In genomic region chr17:15303851-15304250, GRCh38 we compare ENCODE assay signal across 18 cellular contexts. TPM values are rescaled to one million over a fixed set of nuclear protein-coding genes. Genes with fewer than 3 reads are reported as not detected.
DNase-seq lines count a peak whose midpoint lies in the region; ATAC-seq, FAIRE-seq and TF ChIP-seq lines count a peak whose summit lies in the region.
"Had no signal": no experiment of that assay in that cellular context is flagged by ENCODE, and none has a peak within 500 bp of the region (broad histone marks: within the 10 kb centered on the region; RNA-seq: fewer than 3 reads in every experiment).

No MANE protein-coding gene starts in this region.

- no peak overlapping the region for H2BK20ac ChIP-seq in H1 (ENCODE audit: low read length)

- H3K27me3 ChIP-seq in BE2C (no peaks in the 10 kb centered on the region), H1 (replicated peaks in 1 of 4; ENCODE audit: control insufficient read depth in 3 of 4, extremely low read depth in 1 of 4, insufficient read depth in 3 of 4, low read length in 3 of 4) (no peaks in the 10 kb centered on the region)

- TF ChIP-seq POLR2A in NB4 (IDR thresholded peaks at IDR 0.05; ENCODE audit: extremely low read depth, insufficient read length) (no peak), H1 (IDR thresholded peaks at IDR 0.05; ENCODE audit: control extremely low read depth in 1 of 2, low read depth in 2 of 2, low read length in 2 of 2) (no peak)

- no peak overlapping the region for H4K5ac ChIP-seq in H1 (ENCODE audit: insufficient read length, low read depth, low read length)

- POLR2A ChIA-PET in H1 (lab: Charles Lee; ENCODE audit: partially characterized antibody): no interaction called here

- H3K18ac ChIP-seq in H1 (ENCODE audit: extremely low read depth, low read length): no peak overlapping the region

- no peaks in the 10 kb centered on the region for H3K79me1 ChIP-seq in H1 (ENCODE audit: low read depth, low read length)

- no peak overlapping the region for H3K4me2 ChIP-seq in H1 (ENCODE audit: insufficient read depth in 1 of 2, low read depth in 2 of 2, low read length in 2 of 2)
- H3K4me2 ChIP-seq: KMS-11 had no signal

- H3K27ac ChIP-seq in H1 (ENCODE audit: low read depth, low read length): no peak overlapping the region
- H3K27ac ChIP-seq: C4-2B, KMS-11 had no signal

- no peak overlapping the region for H3K4ac ChIP-seq in H1 (replicated peaks; ENCODE audit: insufficient read length, low read depth, low read length)

- FAIRE-seq in H1 (lab: Jason Lieb, UNC): no peak
- FAIRE-seq: D721Med, GM12878, H54, HepG2 had no signal

- no peak overlapping the region for H3K9ac ChIP-seq in H1 (replicated peaks in 1 of 4; ENCODE audit: extremely low read depth in 1 of 4, low read depth in 3 of 4, low read length in 3 of 4)
- H3K9ac ChIP-seq: KMS-11 had no signal

- H3K56ac ChIP-seq in H1 (replicated peaks; ENCODE audit: insufficient read length, low read depth, low read length): no peak overlapping the region

- no peak overlapping the region for H3K14ac ChIP-seq in H1 (ENCODE audit: insufficient read length)

- H3K4me3 ChIP-seq in BE2C (ENCODE audit: low read depth, low read length): no peak overlapping the region
- H3K4me3 ChIP-seq in NB4 (ENCODE audit: low read depth, low read length): no peak overlapping the region
- H3K4me3 ChIP-seq in H1 (ENCODE audit: extremely low read depth in 1 of 4, insufficient read depth in 2 of 4, low read depth in 3 of 4, low read length in 4 of 4): no peak overlapping the region
- H3K4me3 ChIP-seq: GM12878 had no signal

- no peak overlapping the region for H4K91ac ChIP-seq in H1 (replicated peaks; ENCODE audit: insufficient read length, low read length)

- CTCF ChIA-PET in H1 (lab: Charles Lee; ENCODE audit: partially characterized antibody): interaction anchor here (1.2 to 1.3 kb wide), 3 partner anchors 10 to 199 kb away, joined by 3 to 7 read pairs (median 3); no protein-coding TSS in a partner anchor

- H3K36me3 ChIP-seq in BE2C (no peaks in the 10 kb centered on the region), H1 (ENCODE audit: control insufficient read depth in 2 of 4, insufficient read depth in 4 of 4, low read length in 3 of 4) (no peaks in the 10 kb centered on the region)

- no peak overlapping the region for H2BK120ac ChIP-seq in H1 (replicated peaks; ENCODE audit: low read depth, low read length)

- H2AFZ ChIP-seq in H1 (ENCODE audit: low read length): no peak overlapping the region

- TF ChIP-seq CTCF in BE2C (IDR thresholded peaks at IDR 0.05; ENCODE audit: low read depth, low read length) (no peak), NB4 (IDR thresholded peaks at IDR 0.05; ENCODE audit: low read depth, low read length) (no peak), H1 (IDR thresholded peaks at IDR 0.05; ENCODE audit: control extremely low read depth in 1 of 3, insufficient read depth in 1 of 3, low read depth in 1 of 3, low read length in 3 of 3) (no peak)

- H4K20me1 ChIP-seq in H1 (replicated peaks in 1 of 2; ENCODE audit: control insufficient read depth in 1 of 2, insufficient read depth in 2 of 2, low read length in 2 of 2): no peaks in the 10 kb centered on the region

- no peaks in the 10 kb centered on the region for H3K9me3 ChIP-seq in BE2C
- H3K9me3 ChIP-seq in H1 (ENCODE audit: insufficient read depth in 2 of 2, low read depth in 1 of 2, low read length in 1 of 2): no peaks in the 10 kb centered on the region
- H3K9me3 ChIP-seq: Caco-2 had no signal

- no peaks in the 10 kb centered on the region for H3K4me1 ChIP-seq in BE2C
- H3K4me1 ChIP-seq in H1 (replicated peaks in 1 of 4; ENCODE audit: control insufficient read depth in 3 of 4, insufficient read depth in 4 of 4, low read length in 3 of 4): no peaks in the 10 kb centered on the region
- H3K4me1 ChIP-seq: Caco-2 had no signal

- no peak for TF ChIP-seq RAD21 in H1 (IDR thresholded peaks at IDR 0.05 in 1 of 2, conservative IDR thresholded peaks at IDR 0.05 in 1 of 2; ENCODE audit: low read depth in 2 of 2, low read length in 2 of 2)

- DNase-seq in BE2C: peak; percentile 63
- DNase-seq in NB4 (ENCODE audit: low read depth): peak; percentile 9
- DNase-seq in H1 (ENCODE audit: low read depth in 1 of 2, low spot score in 2 of 2): no peak
- peak; percentile 14 for DNase-seq in retina
- no peak for DNase-seq in H4 (ENCODE audit: low spot score)
- DNase-seq: 8988T; Caco-2; CD4-positive, alpha-beta T cell; GDM1; HCEC 1CT had no signal

- H3K23ac ChIP-seq in H1 (ENCODE audit: insufficient read length): no peak overlapping the region

- no peak overlapping the region for H2BK5ac ChIP-seq in H1 (ENCODE audit: low read depth, low read length)

- WGBS in H1 (ENCODE audit: extremely low coverage in 1 of 2, insufficient coverage in 1 of 2, insufficient read length in 1 of 2, insufficient replicate concordance in 2 of 2, low coverage in 1 of 2, low lambda C conversion rate in 2 of 2, missing lambda C conversion rate in 1 of 2), 2 experiments: 89% methylated on average over 14 of the region's 14 CpGs; no CpG with 5 or more reads in 1 of the 2 experiments

- H3K23me2 ChIP-seq in H1 (ENCODE audit: low read depth, low read length): no peaks in the 10 kb centered on the region

- 0 out of 2 replicates have a peak overlapping the region, but pooled peaks have one; percentile 36 for H2BK15ac ChIP-seq in H1 (ENCODE audit: low read length)

- no peak overlapping the region for H2AK5ac ChIP-seq in H1 (ENCODE audit: low read depth, low read length)

- no peak for ATAC-seq in HG03159 (IDR thresholded peaks at IDR 0.05; ENCODE audit: unreplicated experiment)
- no peak for ATAC-seq in HG03045 (IDR thresholded peaks at IDR 0.05; ENCODE audit: unreplicated experiment)
- ATAC-seq: GM12878, HepG2 had no signal

- no peak for TF ChIP-seq EP300 in H1 (IDR thresholded peaks at IDR 0.05; ENCODE audit: borderline replicate concordance in 1 of 2, low read depth in 2 of 2, low read length in 2 of 2)

- no peaks in the 10 kb centered on the region for H3K79me2 ChIP-seq in H1 (ENCODE audit: control insufficient read depth in 1 of 2, insufficient read depth in 2 of 2, low read length in 2 of 2)

- H4K8ac ChIP-seq in H1 (ENCODE audit: extremely low read depth, insufficient read depth, low read length): no peak overlapping the region

- H2BK12ac ChIP-seq in H1 (ENCODE audit: low read depth, low read length): no peak overlapping the region

TF ChIP-seq in H1, 55 proteins besides CTCF, POLR2A, EP300 and RAD21:
- TF ChIP-seq KDM5A (IDR thresholded peaks at IDR 0.05; ENCODE audit: low read length) (no peak), YY1 (IDR thresholded peaks at IDR 0.05; ENCODE audit: low read depth, low read length) (no peak), JUN (IDR thresholded peaks at IDR 0.05; ENCODE audit: low read depth, low read length) (no peak), CTBP2 (IDR thresholded peaks at IDR 0.05; ENCODE audit: borderline replicate concordance, insufficient read depth, insufficient read length, low read length) (no peak), HDAC2 (IDR thresholded peaks at IDR 0.05; ENCODE audit: borderline replicate concordance in 1 of 2, low read depth in 2 of 2, low read length in 2 of 2) (no peak), SIX5 (IDR thresholded peaks at IDR 0.05; ENCODE audit: low read depth, low read length) (no peak), GTF2F1 (IDR thresholded peaks at IDR 0.05; ENCODE audit: borderline replicate concordance, low read depth, low read length) (no peak), SUZ12 (IDR thresholded peaks at IDR 0.05; ENCODE audit: low read length) (no peak), TAF1 (IDR thresholded peaks at IDR 0.05; ENCODE audit: low read depth, low read length) (no peak), GABPA (IDR thresholded peaks at IDR 0.05; ENCODE audit: borderline replicate concordance, insufficient read depth, low read length) (no peak), SP4 (IDR thresholded peaks at IDR 0.05; ENCODE audit: low read length) (no peak), TCF12 (IDR thresholded peaks at IDR 0.05; ENCODE audit: low read depth, low read length) (no peak), KDM4A (IDR thresholded peaks at IDR 0.05; ENCODE audit: low read depth, low read length, severe bottlenecking) (no peak)

RNA-seq across cellular contexts. Expression of gene TEKT3, which starts 37.5 kb away (rescaled TPM):
- 2.2 TPM for polyA plus RNA-seq in BE2C (2012; ENCODE audit: insufficient read depth, insufficient read length, low read depth)
- total RNA-seq in H1 (2021; fragmentation: NEBNext Ultra II Directional; extraction: Animal tissue kit (Norgen Biotek cat#: 25700)): 1.6 and 2.2 TPM in 2 replicates
- polyA plus RNA-seq in H1 (2011; rRNA removed): 2.9 and 3.1 TPM in 2 replicates
- polyA plus RNA-seq in H1 (2011; cell fraction: cytosol; rRNA removed): 2.9 TPM
- polyA plus RNA-seq in H1 (2011; cell fraction: nucleus; rRNA removed): 7.0 TPM
- 1.7 to 3.5 TPM (median 2.6 TPM) in 4 replicates for polyA plus RNA-seq in H1 (2012, experiment 1 of 2)
- polyA plus RNA-seq in H1 (2012, experiment 2 of 2): 0.72 TPM
- 2.0 TPM for polyA plus RNA-seq in H1 (2013, experiment 1 of 2)
- 1.6 TPM for polyA plus RNA-seq in H1 (2013, experiment 2 of 2)
- polyA minus RNA-seq in H1 (2011; rRNA and poly(A)+ RNA removed): 1.7 and 9.5 TPM in 2 replicates
- polyA minus RNA-seq in H1 (2011; cell fraction: cytosol; rRNA and poly(A)+ RNA removed): not detected
- 1.2 TPM for polyA minus RNA-seq in H1 (2011; cell fraction: nucleus; rRNA and poly(A)+ RNA removed)
- total RNA-seq in H4 (2014; rRNA removed; shearing (Covaris generic)): not detected in 2 replicates
- total RNA-seq: CD4-positive, alpha-beta T cell; GM12878 had no signal

RNA-seq across cellular contexts. Expression of gene PMP22, which starts 38.7 kb away (rescaled TPM):
- polyA plus RNA-seq in BE2C (2012; ENCODE audit: insufficient read depth, insufficient read length, low read depth): 71.2 TPM
- 0.84 and 0.86 TPM in 2 replicates for total RNA-seq in H1 (2021; fragmentation: NEBNext Ultra II Directional; extraction: Animal tissue kit (Norgen Biotek cat#: 25700))
- polyA plus RNA-seq in H1 (2011; rRNA removed): 4.6 and 4.9 TPM in 2 replicates
- 2.8 TPM for polyA plus RNA-seq in H1 (2011; cell fraction: cytosol; rRNA removed)
- 4.6 TPM for polyA plus RNA-seq in H1 (2011; cell fraction: nucleus; rRNA removed)
- polyA plus RNA-seq in H1 (2012, experiment 1 of 2): 2.2 to 3.2 TPM (median 2.8 TPM) in 4 replicates
- 1.4 TPM for polyA plus RNA-seq in H1 (2012, experiment 2 of 2)
- 2.4 TPM for polyA plus RNA-seq in H1 (2013, experiment 1 of 2)
- polyA plus RNA-seq in H1 (2013, experiment 2 of 2): 2.6 TPM
- polyA minus RNA-seq in H1 (2011; rRNA and poly(A)+ RNA removed): 8.4 and 11.0 TPM in 2 replicates
- 1.5 TPM for polyA minus RNA-seq in H1 (2011; cell fraction: cytosol; rRNA and poly(A)+ RNA removed)
- polyA minus RNA-seq in H1 (2011; cell fraction: nucleus; rRNA and poly(A)+ RNA removed): 3.1 TPM
- total RNA-seq in H4 (2014; rRNA removed; shearing (Covaris generic)): 18.5 and 27.4 TPM in 2 replicates
- total RNA-seq: CD4-positive, alpha-beta T cell had no signal
- polyA plus RNA-seq: GM12878 had no signal

Comparison
In these comparisons a context has a peak if more than half of its experiments do, and no peak if none do; other contexts are left out.
1. DNase-seq: peak in BE2C (single experiment), NB4 (single experiment) and retina (single experiment); none in H1 (0 of 2) and H4 (single experiment).
2. RNA of gene PMP22, which starts 38.7 kb away (total RNA-seq): 18.5 to 27.4 TPM in H4; 0.84 to 0.86 TPM in H1; every median in the first group is over 10 times any median in the second.